In genomic region chr6:70079241-70079640, GRCh38 we compare ENCODE assay signal across 16 cellular contexts.
DNase-seq lines count a peak whose midpoint lies in the region; ATAC-seq and TF ChIP-seq lines count a peak whose summit lies in the region.
"Had no signal": no experiment of that assay in that cellular context is flagged by ENCODE, and none has a peak within 500 bp of the region (broad histone marks: within the 10 kb centered on the region; RNA-seq: fewer than 3 reads in every experiment).

No MANE protein-coding gene starts in this region.

- DNase-seq in activated effector memory CD4-positive, alpha-beta T cell treated with anti-CD3 and anti-CD28 coated beads, Interleukin-2, amount 50 U/mL, for 16 hours, result no peak
- no peak for DNase-seq in NCI-H1930 (lab: John Stamatoyannopoulos, UW)
- DNase-seq: BE2C; CD4-positive, alpha-beta memory T cell; DMS79; GOT3; NCI-H1092; NCI-H2107; NCI-H226; NCI-H69; SHP77 had no signal

- no peak for TF ChIP-seq POLR2A in GM18505 (IDR thresholded peaks at IDR 0.05; ENCODE audit: borderline replicate concordance, extremely low read depth, insufficient read depth, insufficient read length)

- ATAC-seq in GM19324 (IDR thresholded peaks at IDR 0.05; ENCODE audit: low FRiP score, unreplicated experiment), result peak; percentile 51
- ATAC-seq in GM21723 (IDR thresholded peaks at IDR 0.05; ENCODE audit: unreplicated experiment), result peak; percentile 72
- ATAC-seq in HG03520 (IDR thresholded peaks at IDR 0.05; ENCODE audit: unreplicated experiment), result peak; percentile 59
- no peak for ATAC-seq in GM18505 (IDR thresholded peaks at IDR 0.05; ENCODE audit: unreplicated experiment)
- no peak for ATAC-seq in SK-N-SH treated with all-trans-retinoic acid at 6 μM for 48 hours

TF ChIP-seq in SK-N-SH treated with all-trans-retinoic acid at 6 μM for 48 hours, 23 proteins besides CTCF, POLR2A, EP300 and RAD21:
- no peak for TF ChIP-seq ZNF8 (CRISPR knock-in tag; IDR thresholded peaks at IDR 0.05)
- TF ChIP-seq BACH2 (CRISPR knock-in tag; IDR thresholded peaks at IDR 0.05; ENCODE audit: borderline replicate concordance), result no peak
- TF ChIP-seq GLIS3 (CRISPR knock-in tag; IDR thresholded peaks at IDR 0.05), result no peak
TF ChIP-seq in SK-N-SH treated with all-trans-retinoic acid at 6 μM for 48 hours: peak in this region for 0.

Comparison
In these comparisons a context has a peak if more than half of its experiments do, and no peak if none do; other contexts are left out.
1. ATAC-seq: peak in GM19324 (single experiment), GM21723 (single experiment) and HG03520 (single experiment); none in GM18505 (single experiment) and SK-N-SH treated with all-trans-retinoic acid at 6 μM for 48 hours (single experiment).